9 cellular contexts compared by ENCODE assay signal in genomic region chr12:113246478-113247122, GRCh38. TPM values are rescaled to one million over a fixed set of nuclear protein-coding genes. Genes with fewer than 3 reads are reported as not detected.
DNase-seq lines count a peak whose midpoint lies in the region; ATAC-seq and TF ChIP-seq lines count a peak whose summit lies in the region.
"Had no signal": no experiment of that assay in that cellular context is flagged by ENCODE, and none has a peak within 500 bp of the region (broad histone marks: within the 10 kb centered on the region; RNA-seq: fewer than 3 reads in every experiment).

No MANE protein-coding gene starts in this region.

- DNase-seq in T-helper 2 cell treated with Interferon-gamma antibody and Interleukin-4, amounts not matched to agents 5 μg/mL and 100 μg/mL, for 36 hours (ENCODE audit: low spot score), result no peak
- DNase-seq in T-helper 2 cell (no peak), dorsolateral prefrontal cortex (peak in 2 of 10 donors; percentile 43 to 67), upper lobe of left lung (peak in 1 of 2 donors; percentile 35), DMS79 (lab: John Stamatoyannopoulos, UW) (no peak), GM10266 (ENCODE audit: extremely low spot score) (no peak), cortex of kidney (lab: John Stamatoyannopoulos, UW) (no peak)
- DNase-seq: activated naive CD4-positive, alpha-beta T cell treated with Interleukin-2 at 50 U/mL for 16 hours had no signal

- H3K4me3 ChIP-seq in dorsolateral prefrontal cortex (peak overlapping the region in 17 of 59 donors; percentile 17 to 56 (median 37)), mucosa of rectum (ENCODE audit: low read length in 2 of 2) (peak overlapping the region; percentile 4 to 20), upper lobe of left lung (no peak overlapping the region)

- peaks cover 8% of the 10 kb centered on the region for H3K4me1 Mint-ChIP-seq in T-helper 2 cell treated with Interferon-gamma antibody and Interleukin-4, amounts not matched to agents 5 μg/mL and 100 μg/mL, for 36 hours (ENCODE audit: low read depth)

- H3K4me3 Mint-ChIP-seq in T-helper 2 cell treated with Interferon-gamma antibody and Interleukin-4, amounts not matched to agents 5 μg/mL and 100 μg/mL, for 36 hours, result no peak overlapping the region

- no peak for TF ChIP-seq EP300 in upper lobe of left lung (IDR thresholded peaks at IDR 0.05)

- ATAC-seq in upper lobe of left lung (ENCODE audit: low FRiP score in 2 of 2), result no peak

- H3K27ac Mint-ChIP-seq in T-helper 2 cell treated with Interferon-gamma antibody and Interleukin-4, amounts not matched to agents 5 μg/mL and 100 μg/mL, for 36 hours, result peak overlapping the region; percentile 36

- whole genome bisulfite sequencing in upper lobe of left lung, 2 donors, result 44 to 56% methylated on average over 9 to 18 of the region's 18 CpGs

- peak overlapping the region; percentile 34 to 63 for H3K9ac ChIP-seq in mucosa of rectum (ENCODE audit: low read depth in 1 of 2, low read length in 2 of 2)

- H3K36me3 ChIP-seq in mucosa of rectum (ENCODE audit: control insufficient read depth in 2 of 2, insufficient read depth in 2 of 2, low read length in 2 of 2) (peaks cover 27 to 34% of the 10 kb centered on the region in 2 donors), upper lobe of left lung (peaks cover 0 to 13% (median 4%) of the 10 kb centered on the region in 4 donors)

- no peaks in the 10 kb centered on the region for H3K27me3 Mint-ChIP-seq in T-helper 2 cell treated with Interferon-gamma antibody and Interleukin-4, amounts not matched to agents 5 μg/mL and 100 μg/mL, for 36 hours (ENCODE audit: low read depth)

- no peaks in the 10 kb centered on the region for H3K9me3 ChIP-seq in mucosa of rectum (ENCODE audit: control insufficient read depth in 2 of 2, low read length in 2 of 2)
- H3K9me3 ChIP-seq in upper lobe of left lung, result no peaks in the 10 kb centered on the region

- H3K4me1 ChIP-seq in mucosa of rectum (ENCODE audit: control insufficient read depth in 2 of 2, insufficient read depth in 2 of 2, low read length in 2 of 2) (peaks cover 49 to 56% of the 10 kb centered on the region in 2 donors), upper lobe of left lung (peaks cover 52 to 64% (median 57%) of the 10 kb centered on the region in 4 donors)

- no peak for TF ChIP-seq POLR2A in upper lobe of left lung (IDR thresholded peaks at IDR 0.05)

- TF ChIP-seq CTCF in dorsolateral prefrontal cortex (IDR thresholded peaks at IDR 0.05 in 54 of 56, conservative IDR thresholded peaks at IDR 0.05 in 2 of 56; ENCODE audit: low read depth in 1 of 56, partially characterized antibody in 56 of 56) (no peak), upper lobe of left lung (IDR thresholded peaks at IDR 0.05) (no peak), GM10266 (IDR thresholded peaks at IDR 0.05; ENCODE audit: control insufficient read depth, insufficient read depth, low read depth, missing control alignments) (no peak)

- no peaks in the 10 kb centered on the region for H3K9me3 Mint-ChIP-seq in T-helper 2 cell treated with Interferon-gamma antibody and Interleukin-4, amounts not matched to agents 5 μg/mL and 100 μg/mL, for 36 hours

- H3K27ac ChIP-seq in dorsolateral prefrontal cortex, result peak overlapping the region; percentile 7 to 93 (median 84)
- peak overlapping the region; percentile 88 to 90 for H3K27ac ChIP-seq in mucosa of rectum (ENCODE audit: low read depth in 2 of 2, low read length in 2 of 2)
- H3K27ac ChIP-seq in upper lobe of left lung, result peak overlapping the region; percentile 74 to 88 (median 82)

- intact Hi-C loops in dorsolateral prefrontal cortex (cut with DNase I), result no loop called here

- H3K27me3 ChIP-seq in dorsolateral prefrontal cortex, result no peaks in the 10 kb centered on the region
- no peaks in the 10 kb centered on the region for H3K27me3 ChIP-seq in mucosa of rectum (ENCODE audit: control insufficient read depth in 2 of 2, insufficient read depth in 2 of 2, low read length in 2 of 2)
- no peaks in the 10 kb centered on the region for H3K27me3 ChIP-seq in upper lobe of left lung

- H3K36me3 Mint-ChIP-seq in T-helper 2 cell treated with Interferon-gamma antibody and Interleukin-4, amounts not matched to agents 5 μg/mL and 100 μg/mL, for 36 hours (ENCODE audit: low read depth), result peaks cover 25% of the 10 kb centered on the region

RNA-seq across cellular contexts. Expression of gene TPCN1, which starts 25.3 kb away (rescaled TPM):
- 100 to 1,000 TPM in 13 of 120 experiments, 10 to 100 TPM in 107; 45.9 to 150 (median 76.0) TPM for total RNA-seq in dorsolateral prefrontal cortex
- 100 to 1,000 TPM in 1 of 6 donors, 10 to 100 TPM in 5; 36.6 to 193 (median 52.2) TPM for total RNA-seq in upper lobe of left lung

Comparison
In these comparisons a context has a peak if more than half of its experiments do, and no peak if none do; other contexts are left out.
1. H3K4me3 ChIP-seq: peak in mucosa of rectum (2 of 2); none in upper lobe of left lung (0 of 4).
2. Peak in every context shown above with its lines, with median percentiles within 50 percentile points of each other: H3K27ac ChIP-seq.